Comparison of ENCODE assay signal across 15 cellular contexts in genomic region chr1:153880024-153880423, GRCh38.
"Had no signal": no experiment of that assay in that cellular context is flagged by ENCODE, and none has a peak within 500 bp of the region (broad histone marks: within the 10 kb centered on the region; RNA-seq: fewer than 3 reads in every experiment).

No MANE protein-coding gene starts in this region.

- FAIRE-seq: pancreas, TTC549 had no signal

- H3K4me3 Mint-ChIP-seq: neural progenitor cell, T-cell had no signal

- H3K4me3 ChIP-seq: neural progenitor cell, pancreas, SJSA1, stomach, thoracic aorta, uterus had no signal

- H3K27ac ChIP-seq: neural progenitor cell, thoracic aorta had no signal

- ATAC-seq: left colon, T-cell had no signal

- H3K27me3 ChIP-seq: neural progenitor cell, pancreas, SJSA1, stomach, uterus had no signal

- DNase-seq: activated CD4-positive, alpha-beta T cell treated with anti-CD3 and anti-CD28 coated beads for 1 hour; activated CD4-positive, alpha-beta T cell treated with anti-CD3 and anti-CD28 coated beads, Interleukin-2, amount 50 U/mL, for 48 hours; activated naive CD4-positive, alpha-beta T cell; central memory CD4-positive, alpha-beta T cell; cortex of kidney; effector memory CD4-positive, alpha-beta T cell; left colon; pancreas; stomach; T-cell; uterus had no signal

- H3K9me3 ChIP-seq: pancreas, SJSA1, stomach, thoracic aorta, uterus had no signal

- H3K36me3 ChIP-seq: neural progenitor cell, pancreas, SJSA1, uterus had no signal

- H3K9me3 Mint-ChIP-seq: neural progenitor cell, T-cell had no signal

- H3K27me3 Mint-ChIP-seq: T-cell had no signal

- H3K27ac Mint-ChIP-seq: neural progenitor cell had no signal
